Comparison of ENCODE assay signal across 30 cellular contexts in genomic region chr10:75425291-75426079, GRCh38.
"Had no signal": no experiment of that assay in that cellular context is flagged by ENCODE, and none has a peak within 500 bp of the region (broad histone marks: within the 10 kb centered on the region; RNA-seq: fewer than 3 reads in every experiment).

No MANE protein-coding gene starts in this region.

- DNase-seq: immature natural killer cell; kidney; left colon; left lung; lower lobe of right lung; mesendoderm; naive B cell; natural killer cell; nephron progenitor cell; occipital lobe; right lobe of liver; stimulated activated CD4-positive, alpha-beta T cell treated with anti-CD3 and anti-CD28 coated beads, Interleukin-12 subunit alpha, Interleukin-12 subunit beta, amount 100 ng/mL, for 4 hours; stimulated activated CD4-positive, alpha-beta T cell treated with anti-CD3 and anti-CD28 coated beads, Interleukin-15, amount 100 ng/mL, for 24 hours; stimulated activated CD4-positive, alpha-beta T cell treated with anti-CD3 and anti-CD28 coated beads, Interleukin-2, amount 100 ng/mL, for 24 hours; stimulated activated CD4-positive, alpha-beta T cell treated with anti-CD3 and anti-CD28 coated beads, Interleukin-4, amount 100 ng/mL, for 1 hour; stimulated activated naive B cell treated with anti-CD40 and anti-IgM and Interleukin-4, amounts not matched to agents 10 μg/mL and 1 μg/mL and 100 μg/mL, for 72 hours; stimulated activated naive CD8-positive, alpha-beta T cell treated with anti-CD3 and anti-CD28 coated beads, Interleukin-15, Interleukin-2, amounts not matched to agents 100 U/mL and 50 U/mL, for 24 hours; stomach; testis; thyroid gland; transverse colon; upper lobe of left lung had no signal

- H3K27me3 ChIP-seq: left lung, neutrophil, right atrium auricular region, right lobe of liver, stomach, testis, thyroid gland, transverse colon, upper lobe of left lung, vagina had no signal

- H3K36me3 Mint-ChIP-seq: immature natural killer cell; mesothelial cell of epicardium; natural killer cell; neural progenitor cell; stimulated activated naive B cell treated with anti-CD40 and anti-IgM and Interleukin-4, amounts not matched to agents 10 μg/mL and 1 μg/mL and 100 μg/mL, for 72 hours had no signal

- H3K4me3 Mint-ChIP-seq: immature natural killer cell; mesothelial cell of epicardium; naive B cell; natural killer cell; nephron progenitor cell; neural progenitor cell; stimulated activated naive B cell treated with anti-CD40 and anti-IgM and Interleukin-4, amounts not matched to agents 10 μg/mL and 1 μg/mL and 100 μg/mL, for 72 hours had no signal

- ATAC-seq: left colon; left lung; lower lobe of right lung; natural killer cell; right lobe of liver; stimulated activated naive B cell treated with anti-CD40 and anti-IgM and Interleukin-4, amounts not matched to agents 10 μg/mL and 1 μg/mL and 100 μg/mL, for 72 hours; stimulated activated naive CD8-positive, alpha-beta T cell treated with anti-CD3 and anti-CD28 coated beads, Interleukin-15, Interleukin-2, amounts not matched to agents 100 U/mL and 50 U/mL, for 24 hours had no signal

- H3K9ac ChIP-seq: neural progenitor cell had no signal

- H3K4me3 ChIP-seq: left lung, lower lobe of right lung, neural progenitor cell, right atrium auricular region, right lobe of liver, skin epidermis, stomach, testis, thyroid gland, transverse colon, upper lobe of left lung, vagina had no signal

- H3K9me3 Mint-ChIP-seq: immature natural killer cell; mesothelial cell of epicardium; natural killer cell; nephron progenitor cell; stimulated activated naive B cell treated with anti-CD40 and anti-IgM and Interleukin-4, amounts not matched to agents 10 μg/mL and 1 μg/mL and 100 μg/mL, for 72 hours had no signal

- H3K9me3 ChIP-seq: left lung, lower lobe of right lung, neutrophil, right atrium auricular region, right lobe of liver, stomach, testis, thyroid gland, transverse colon, upper lobe of left lung, vagina had no signal

- H3K27ac Mint-ChIP-seq: immature natural killer cell; mesothelial cell of epicardium; naive B cell; natural killer cell; nephron progenitor cell; neural progenitor cell; progenitor cell of endocrine pancreas; stimulated activated naive B cell treated with anti-CD40 and anti-IgM and Interleukin-4, amounts not matched to agents 10 μg/mL and 1 μg/mL and 100 μg/mL, for 72 hours had no signal

- FAIRE-seq: islet of Langerhans, kidney had no signal

- H3K27ac ChIP-seq: left lung, lower lobe of right lung, neural progenitor cell, neutrophil, right atrium auricular region, right lobe of liver, skin epidermis, stomach, testis, thyroid gland, transverse colon, upper lobe of left lung, vagina had no signal

- H3K36me3 ChIP-seq: left lung, lower lobe of right lung, neural progenitor cell, neutrophil, right atrium auricular region, right lobe of liver, stomach, thyroid gland, transverse colon, upper lobe of left lung, vagina had no signal
